ENCODE assay signal across 8 cellular contexts in genomic region chr22:35257321-35258143, GRCh38. TPM values are rescaled to one million over a fixed set of nuclear protein-coding genes. Genes with fewer than 3 reads are reported as not detected.
DNase-seq lines count a peak whose midpoint lies in the region; ATAC-seq and TF ChIP-seq lines count a peak whose summit lies in the region.

HMGXB4 (plus strand) TSS chr22:35257493; CDS start chr22:35262391, 4,898 bp downstream.

- H3K36me3 ChIP-seq in upper lobe of right lung: peaks cover 6% of the 10 kb centered on the region

- peak within 1 kb of the TSS; percentile 87 for H3K4me3 ChIP-seq in upper lobe of right lung

- intact Hi-C loops in left ventricle myocardium superior (cut with micrococcal nuclease): no loop called here
- intact Hi-C loops in upper lobe of right lung (cut with DNase I): no loop called here

- peak within 1 kb of the TSS; percentile 81 for H3K27ac Mint-ChIP-seq in T-helper 17 cell
- H3K27ac Mint-ChIP-seq in progenitor cell of endocrine pancreas: peak within 1 kb of the TSS; percentile 97

- TF ChIP-seq CTCF in GM13976 (IDR thresholded peaks at IDR 0.05; ENCODE audit: borderline replicate concordance, control extremely low read depth, extremely low read depth, insufficient read depth, missing control alignments) (no peak), progenitor cell of endocrine pancreas (IDR thresholded peaks at IDR 0.05; ENCODE audit: unreplicated experiment) (peak; percentile 38), upper lobe of right lung (IDR thresholded peaks at IDR 0.05) (peak; percentile 20)

- no peaks in the 10 kb centered on the region for H3K9me3 Mint-ChIP-seq in progenitor cell of endocrine pancreas (ENCODE audit: low read depth)

- peak within 1 kb of the TSS; percentile 99 for H3K27ac ChIP-seq in upper lobe of right lung

- peak; percentile 88 for ATAC-seq in HG02798 (IDR thresholded peaks at IDR 0.05; ENCODE audit: poor library complexity, unreplicated experiment)
- peak; percentile 93 for ATAC-seq in T-helper 17 cell
- ATAC-seq in left ventricle myocardium superior: peak; percentile 97
- ATAC-seq in upper lobe of right lung: peak; percentile 99

- in situ Hi-C loops in GM13976 (cut with MboI; ENCODE audit: low sequenced_read_pairs, unreplicated experiment): no loop called here

- H3K36me3 Mint-ChIP-seq in T-helper 17 cell (ENCODE audit: low read depth) (no peaks in the 10 kb centered on the region), progenitor cell of endocrine pancreas (ENCODE audit: insufficient read depth) (peaks cover 3% of the 10 kb centered on the region)

- peaks cover 10% of the 10 kb centered on the region for H3K4me1 ChIP-seq in upper lobe of right lung

- H3K27me3 Mint-ChIP-seq in T-helper 17 cell: peaks cover under 1% of the 10 kb centered on the region
- H3K27me3 Mint-ChIP-seq in progenitor cell of endocrine pancreas: no peaks in the 10 kb centered on the region

- DNase-seq in GM13976 (ENCODE audit: low spot score) (peak; percentile 94), NCI-H146 (lab: John Stamatoyannopoulos, UW) (peak; percentile 83), T-helper 17 cell (peak; percentile 76 to 79 (median 78)), amygdala (lab: John Stamatoyannopoulos, UW) (peak; percentile 9 to 90 (median 77)), left ventricle myocardium superior (peak; percentile 93), progenitor cell of endocrine pancreas (ENCODE audit: low spot score, unreplicated experiment) (peak; percentile 76), upper lobe of right lung (peak; percentile 95)

- H3K9me3 ChIP-seq in T-helper 17 cell (ENCODE audit: control insufficient read depth, low read length, poor library complexity, severe bottlenecking) (no peaks in the 10 kb centered on the region), upper lobe of right lung (no peaks in the 10 kb centered on the region)

- H3K4me3 Mint-ChIP-seq in T-helper 17 cell (peak within 1 kb of the TSS; percentile 93), progenitor cell of endocrine pancreas (ENCODE audit: low read depth) (peak within 1 kb of the TSS; percentile 89)

- no peaks in the 10 kb centered on the region for H3K27me3 ChIP-seq in upper lobe of right lung

- H3K4me1 Mint-ChIP-seq in T-helper 17 cell: peaks cover 22% of the 10 kb centered on the region
- peaks cover 12% of the 10 kb centered on the region for H3K4me1 Mint-ChIP-seq in progenitor cell of endocrine pancreas (ENCODE audit: low read depth)

RNA-seq across cellular contexts. Expression of gene HMGXB4, which starts in this region (rescaled TPM):
- total RNA-seq in T-helper 17 cell: 10 to 100 TPM; 37.1 to 42.4 TPM
- 10.5 TPM for total RNA-seq in left ventricle myocardium superior
- total RNA-seq in progenitor cell of endocrine pancreas: 23.0 and 25.0 TPM in 2 replicates
- 17.5 TPM for total RNA-seq in upper lobe of right lung

Comparison
In these comparisons a context has a peak if more than half of its experiments do, and no peak if none do; other contexts are left out.
1. Peak in every context shown above with its lines: DNase-seq, ATAC-seq, H3K4me3 ChIP-seq and H3K27ac ChIP-seq.